In the genomic region with DNA sequence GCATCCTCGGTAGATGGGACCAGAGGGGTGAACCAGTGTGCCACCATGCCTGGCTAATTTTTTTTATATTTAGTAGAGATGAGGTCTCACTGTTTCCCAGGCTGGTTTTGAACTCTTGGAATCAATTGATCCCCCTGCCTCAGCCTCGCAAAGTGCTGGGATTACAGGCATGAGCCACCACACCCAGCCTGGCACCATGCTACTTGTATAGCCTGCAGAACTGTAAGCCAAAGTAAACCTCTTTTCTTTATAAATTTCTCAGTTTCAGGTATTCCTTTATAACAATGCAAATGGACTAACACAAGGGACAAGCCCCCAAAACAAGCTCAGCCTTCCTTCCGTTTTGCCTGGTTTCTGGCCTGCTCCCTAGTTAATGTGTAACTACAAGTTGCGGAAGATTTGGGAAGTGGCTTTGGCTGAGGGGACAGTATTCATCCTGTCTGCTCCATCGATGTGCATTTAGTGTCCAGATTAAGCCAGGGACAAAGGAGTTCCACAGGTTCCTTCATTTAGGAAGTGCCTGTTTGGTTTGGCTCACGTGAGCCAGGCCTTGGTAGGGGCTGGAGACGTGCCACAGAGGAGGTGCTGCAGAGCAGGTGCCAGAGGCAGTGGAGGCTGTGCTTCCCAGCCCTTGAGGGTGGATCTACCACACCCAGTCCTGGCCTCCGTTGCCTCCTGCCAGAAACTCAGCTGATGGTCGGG, we compare ENCODE assay signal across 1 cellular context.
A peak's percentile ranks its signal among the peaks of the same experiment; 100 is the strongest.
TF ChIP-seq lines count a peak whose summit lies in the region.

No MANE protein-coding gene starts in this region.

TF ChIP-seq in Ishikawa, 13 proteins besides CTCF, POLR2A, EP300 and RAD21 (continued from another document):
- TF ChIP-seq, protein P1, sequence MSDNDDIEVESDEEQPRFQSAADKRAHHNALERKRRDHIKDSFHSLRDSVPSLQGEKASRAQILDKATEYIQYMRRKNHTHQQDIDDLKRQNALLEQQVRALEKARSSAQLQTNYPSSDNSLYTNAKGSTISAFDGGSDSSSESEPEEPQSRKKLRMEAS (IDR thresholded peaks at IDR 0.05): 0 out of 2 replicates have a peak, but pooled peaks have one; percentile 20
- TF ChIP-seq TEAD4 (IDR thresholded peaks at IDR 0.05): no peak
- no peak for TF ChIP-seq EGR1 (IDR thresholded peaks at IDR 0.05)
- TF ChIP-seq TAF1 (IDR thresholded peaks at IDR 0.05; ENCODE audit: low read depth): no peak
- peak; percentile 44; the same call in 1 of the 2 replicates for TF ChIP-seq NFIC (IDR thresholded peaks at IDR 0.05)
